8 cellular contexts compared by ENCODE assay signal in genomic region chr1:204493145-204493881, GRCh38. TPM values are rescaled to one million over a fixed set of nuclear protein-coding genes. Genes with fewer than 3 reads are reported as not detected.
A peak's percentile ranks its signal among the peaks of the same experiment; 100 is the strongest.
DNase-seq lines count a peak whose midpoint lies in the region; ATAC-seq and TF ChIP-seq lines count a peak whose summit lies in the region.

No MANE protein-coding gene starts in this region.

- H3K9me3 ChIP-seq in prostate gland, result no peaks in the 10 kb centered on the region

- TF ChIP-seq POLR2A in prostate gland (IDR thresholded peaks at IDR 0.05), result no peak

- no peaks in the 10 kb centered on the region for H3K27me3 ChIP-seq in prostate gland (replicated peaks; ENCODE audit: insufficient read depth)

- no peaks in the 10 kb centered on the region for H3K9me3 Mint-ChIP-seq in activated naive CD8-positive, alpha-beta T cell treated with anti-CD3 and anti-CD28 coated beads for 36 hours

- H3K27ac ChIP-seq in prostate gland, result peak overlapping the region; percentile 86 to 89

- H3K36me3 Mint-ChIP-seq in activated naive CD8-positive, alpha-beta T cell treated with anti-CD3 and anti-CD28 coated beads for 36 hours, result peaks cover 5% of the 10 kb centered on the region

- WGBS in prostate gland, result 8% methylated on average over 11 of the region's 11 CpGs

- TF ChIP-seq CTCF in prostate gland (IDR thresholded peaks at IDR 0.05), result no peak

- H3K4me3 Mint-ChIP-seq in activated naive CD8-positive, alpha-beta T cell treated with anti-CD3 and anti-CD28 coated beads for 36 hours, result peak overlapping the region; percentile 89

- peaks cover 48% of the 10 kb centered on the region for H3K4me1 Mint-ChIP-seq in activated naive CD8-positive, alpha-beta T cell treated with anti-CD3 and anti-CD28 coated beads for 36 hours

- H3K27me3 Mint-ChIP-seq in activated naive CD8-positive, alpha-beta T cell treated with anti-CD3 and anti-CD28 coated beads for 36 hours, result no peaks in the 10 kb centered on the region

- intact Hi-C loops in left cardiac atrium (cut with DNase I) (no loop called here), prostate gland (cut with DNase I) (no loop called here)

- H3K4me3 ChIP-seq in prostate gland, result peak overlapping the region; percentile 62 to 69

- H3K4me1 ChIP-seq in prostate gland (replicated peaks), result peaks cover 6% of the 10 kb centered on the region

- peak; percentile 18 for DNase-seq in GM04504 (ENCODE audit: low read depth)
- DNase-seq in NCI-H1092 treated with DMSO at 0.1 percent for 48 hours (lab: John Stamatoyannopoulos, UW), result peak; percentile 86
- DNase-seq in activated naive CD8-positive, alpha-beta T cell treated with anti-CD3 and anti-CD28 coated beads for 36 hours, result no peak
- DNase-seq in left cardiac atrium, result peak; percentile 84
- DNase-seq in prostate gland (ENCODE audit: low spot score), result peak; percentile 65

- no peaks in the 10 kb centered on the region for H3K36me3 ChIP-seq in prostate gland

- peak; percentile 53 to 76 for ATAC-seq in left cardiac atrium
- ATAC-seq in GM18909 (IDR thresholded peaks at IDR 0.05; ENCODE audit: poor library complexity, unreplicated experiment), result no peak
- no peak for ATAC-seq in HG03135 (IDR thresholded peaks at IDR 0.05; ENCODE audit: unreplicated experiment)
- no peak for ATAC-seq in HG03095 (IDR thresholded peaks at IDR 0.05; ENCODE audit: unreplicated experiment)

- peak overlapping the region; percentile 80 for H3K27ac Mint-ChIP-seq in activated naive CD8-positive, alpha-beta T cell treated with anti-CD3 and anti-CD28 coated beads for 36 hours

RNA-seq across cellular contexts. Expression of gene PIK3C2B, which starts 1.3 kb away (rescaled TPM):
- total RNA-seq in activated naive CD8-positive, alpha-beta T cell treated with anti-CD3 and anti-CD28 coated beads for 36 hours, result 10 to 100 TPM; 21.3 to 21.5 TPM
- total RNA-seq in left cardiac atrium (10 to 100 TPM; 21.2 to 21.7 TPM), prostate gland (10 to 100 TPM; 20.9 to 24.1 TPM)

RNA-seq across cellular contexts. Expression of gene MDM4, which starts 22.9 kb away (rescaled TPM):
- total RNA-seq in activated naive CD8-positive, alpha-beta T cell treated with anti-CD3 and anti-CD28 coated beads for 36 hours, result 10 to 100 TPM; 64.3 to 75.6 TPM
- total RNA-seq in left cardiac atrium (10 to 100 TPM; 34.7 to 41.7 TPM), prostate gland (10 to 100 TPM; 38.0 to 66.9 TPM)

Comparison
In these comparisons a context has a peak if more than half of its experiments do, and no peak if none do; other contexts are left out.
1. ATAC-seq: peak in left cardiac atrium (2 of 2); none in GM18909 (single experiment), HG03135 (single experiment) and HG03095 (single experiment).